In the genomic region with DNA sequence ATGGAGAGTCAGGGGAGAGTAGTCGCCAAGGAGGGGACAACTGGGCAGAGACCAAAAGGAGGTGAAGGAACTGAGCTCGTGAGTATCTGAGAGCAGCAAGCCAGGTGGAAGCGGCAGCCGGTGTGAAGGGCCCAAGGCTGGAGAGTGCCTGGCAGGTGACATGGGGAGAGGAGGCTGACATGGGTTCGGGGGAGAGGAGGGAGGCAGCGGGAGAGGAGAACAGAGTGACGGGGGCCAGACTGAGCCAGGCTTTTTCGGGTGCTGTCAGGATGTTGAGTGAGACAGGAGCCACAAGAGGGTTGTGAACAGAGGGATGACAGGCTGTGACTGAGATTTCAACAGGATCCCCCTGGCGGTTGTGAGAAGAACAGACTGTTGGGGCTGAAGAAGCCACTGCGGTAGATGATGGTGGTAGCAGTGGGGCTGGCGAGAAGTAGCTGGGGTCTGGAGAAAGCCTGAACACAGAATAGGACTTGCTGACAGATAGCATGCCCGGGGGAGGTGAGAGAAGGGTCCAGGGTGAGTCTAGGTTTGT, we compare ENCODE assay signal across 6 cellular contexts. TPM values are rescaled to one million over a fixed set of nuclear protein-coding genes. Genes with fewer than 3 reads are reported as not detected.
A peak's percentile ranks its signal among the peaks of the same experiment; 100 is the strongest.
DNase-seq lines count a peak whose midpoint lies in the region; ATAC-seq and TF ChIP-seq lines count a peak whose summit lies in the region.

No MANE protein-coding gene starts in this region.

- peaks cover 11% of the 10 kb centered on the region for H3K27me3 Mint-ChIP-seq in activated T-cell treated with anti-CD3 and anti-CD28 coated beads, Interleukin-2, amount 50 U/mL, for 72 hours (ENCODE audit: low read depth)

- TF ChIP-seq POLR2A in tibial nerve (IDR thresholded peaks at IDR 0.05) = no peak

- no peak overlapping the region for H3K4me3 Mint-ChIP-seq in activated T-cell treated with anti-CD3 and anti-CD28 coated beads, Interleukin-2, amount 50 U/mL, for 72 hours

- TF ChIP-seq CTCF in tibial nerve (IDR thresholded peaks at IDR 0.05) = peak in 3 of 5 experiments; percentile 28 to 35 (median 34)

- DNase-seq in activated T-cell treated with anti-CD3 and anti-CD28 coated beads, Interleukin-2, amount 50 U/mL, for 72 hours = no peak
- no peak for DNase-seq in activated T-cell treated with anti-CD3 and anti-CD28 coated beads, Interleukin-2, amount 50 U/mL, for 1 hour
- DNase-seq in dermis microvascular lymphatic vessel endothelial cell (ENCODE audit: low read depth in 2 of 2) (peak; percentile 17 to 20), tibial nerve (ENCODE audit: low spot score in 2 of 2) (no peak), NCI-H2171 (lab: John Stamatoyannopoulos, UW) (no peak)

- peaks cover 20 to 23% of the 10 kb centered on the region in 2 donors for H3K36me3 Mint-ChIP-seq in activated T-cell treated with anti-CD3 and anti-CD28 coated beads, Interleukin-2, amount 50 U/mL, for 72 hours (ENCODE audit: insufficient read depth in 2 of 2)

- H3K9me3 Mint-ChIP-seq in activated T-cell treated with anti-CD3 and anti-CD28 coated beads, Interleukin-2, amount 50 U/mL, for 72 hours = peaks cover 1 to 2% of the 10 kb centered on the region in 2 donors

- 59 to 60% methylated on average over 12 of the region's 12 CpGs for WGBS in tibial nerve, 2 donors

- no peaks in the 10 kb centered on the region for H3K27me3 ChIP-seq in tibial nerve

- H3K27ac ChIP-seq in tibial nerve = peak overlapping the region in 1 of 4 donors; percentile 20

- H3K4me1 Mint-ChIP-seq in activated T-cell treated with anti-CD3 and anti-CD28 coated beads, Interleukin-2, amount 50 U/mL, for 72 hours (ENCODE audit: low read depth) = peaks cover 24% of the 10 kb centered on the region

- TF ChIP-seq EP300 in tibial nerve (IDR thresholded peaks at IDR 0.05) = no peak

- ATAC-seq in activated T-cell treated with anti-CD3 and anti-CD28 coated beads, Interleukin-2, amount 50 U/mL, for 72 hours (replicated peaks in 1 of 2) = peak in 1 of 2 donors; percentile 26
- no peak for ATAC-seq in GM21423 (IDR thresholded peaks at IDR 0.05; ENCODE audit: unreplicated experiment)

- H3K4me3 ChIP-seq in tibial nerve = no peak overlapping the region

- H3K27ac Mint-ChIP-seq in activated T-cell treated with anti-CD3 and anti-CD28 coated beads, Interleukin-2, amount 50 U/mL, for 72 hours = peak overlapping the region; percentile 80

- H3K36me3 ChIP-seq in tibial nerve = peaks cover 0 to 29% (median 0%) of the 10 kb centered on the region in 3 donors

- no peaks in the 10 kb centered on the region for H3K9me3 ChIP-seq in tibial nerve

- H3K4me1 ChIP-seq in tibial nerve = peaks cover 0 to 25% (median 4%) of the 10 kb centered on the region in 4 donors

RNA-seq across cellular contexts. Expression of a gene that starts 5.7 kb away (rescaled TPM):
- 10 to 100 TPM; 82.7 to 84.9 TPM for total RNA-seq in activated T-cell treated with anti-CD3 and anti-CD28 coated beads, Interleukin-2, amount 50 U/mL, for 72 hours
- 8.6 and 14.7 TPM in 2 replicates for total RNA-seq in dermis microvascular lymphatic vessel endothelial cell
- total RNA-seq in tibial nerve = 10 to 100 TPM; 22.9 to 38.4 (median 25.8) TPM

RNA-seq across cellular contexts. Expression of a gene that starts 14.4 kb away (rescaled TPM):
- 100 to 1,000 TPM; 173 to 205 TPM for total RNA-seq in activated T-cell treated with anti-CD3 and anti-CD28 coated beads, Interleukin-2, amount 50 U/mL, for 72 hours
- total RNA-seq in dermis microvascular lymphatic vessel endothelial cell (118 and 124 TPM in 2 replicates), tibial nerve (100 to 1,000 TPM in 3 of 4 donors, 10 to 100 TPM in 1; 95.7 to 129 (median 118) TPM)

RNA-seq across cellular contexts. Expression of a gene that starts 14.9 kb away (rescaled TPM):
- 1 to 10 TPM; 6.4 to 9.5 TPM for total RNA-seq in activated T-cell treated with anti-CD3 and anti-CD28 coated beads, Interleukin-2, amount 50 U/mL, for 72 hours
- total RNA-seq in dermis microvascular lymphatic vessel endothelial cell = 0.13 and 0.26 TPM in 2 replicates
- total RNA-seq in tibial nerve = 10 to 100 TPM in 3 of 4 donors, 1 to 10 TPM in 1; 2.2 to 15.6 (median 12.1) TPM

RNA-seq across cellular contexts. Expression of a gene that starts 25.0 kb away (rescaled TPM):
- total RNA-seq in activated T-cell treated with anti-CD3 and anti-CD28 coated beads, Interleukin-2, amount 50 U/mL, for 72 hours = 1 to 10 TPM in 1 of 2 donors, under 1 TPM in 1; 0.67 to 2.0 TPM
- total RNA-seq in dermis microvascular lymphatic vessel endothelial cell = under 0.01 and 0.13 TPM in 2 replicates
- total RNA-seq in tibial nerve = 1 to 10 TPM in 1 of 4 donors, under 1 TPM in 1, not detected in 2; 0.42 to 1.2 TPM

Comparison
In these comparisons a context has a peak if more than half of its experiments do, and no peak if none do; other contexts are left out.
1. DNase-seq: peak in dermis microvascular lymphatic vessel endothelial cell (2 of 2); none in activated T-cell treated with anti-CD3 and anti-CD28 coated beads, Interleukin-2, amount 50 U/mL, for 72 hours (0 of 2), activated T-cell treated with anti-CD3 and anti-CD28 coated beads, Interleukin-2, amount 50 U/mL, for 1 hour (single experiment), tibial nerve (0 of 2) and NCI-H2171 (single experiment).